Comparison of ENCODE assay signal across 20 cellular contexts in the genomic region with DNA sequence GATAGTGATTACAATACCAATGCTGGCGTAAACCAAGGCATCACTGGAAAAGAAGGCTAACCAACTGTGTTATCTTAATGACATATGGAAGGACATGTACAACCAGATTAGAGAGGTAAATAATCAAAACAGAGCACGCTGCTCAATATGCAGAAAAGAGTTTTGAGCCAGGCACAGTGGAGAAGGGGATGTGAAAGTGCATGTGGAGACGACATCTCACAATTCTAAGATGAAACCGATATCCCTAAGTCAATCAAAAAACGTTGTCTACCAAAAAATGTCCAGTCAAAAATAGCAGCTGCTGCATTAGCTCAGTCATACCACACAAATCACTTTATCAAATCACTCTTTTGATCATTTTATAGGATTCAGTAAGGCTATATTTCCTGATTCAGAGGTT.
"Had no signal": no experiment of that assay in that cellular context is flagged by ENCODE, and none has a peak within 500 bp of the region (broad histone marks: within the 10 kb centered on the region; RNA-seq: fewer than 3 reads in every experiment).

No MANE protein-coding gene starts in this region.

- H3K27ac Mint-ChIP-seq: naive thymus-derived CD4-positive, alpha-beta T cell; nephron progenitor cell; stimulated activated memory B cell treated with anti-CD40 and anti-IgM and Interleukin-4, amounts not matched to agents 10 μg/mL and 1 μg/mL and 100 μg/mL, for 72 hours; stimulated activated naive CD8-positive, alpha-beta T cell treated with anti-CD3 and anti-CD28 coated beads, Interleukin-15, Interleukin-2, amounts not matched to agents 100 ng/mL and 50 ng/mL, for 24 hours had no signal

- H3K36me3 ChIP-seq: esophagus muscularis mucosa, gastrocnemius medialis, heart right ventricle, spleen, tibial artery, upper lobe of left lung, vagina had no signal

- H3K27ac ChIP-seq: esophagus muscularis mucosa, gastrocnemius medialis, heart right ventricle, spleen, tibial artery, upper lobe of left lung, vagina had no signal

- H3K4me1 Mint-ChIP-seq: nephron progenitor cell; stimulated activated memory B cell treated with anti-CD40 and anti-IgM and Interleukin-4, amounts not matched to agents 10 μg/mL and 1 μg/mL and 100 μg/mL, for 72 hours had no signal

- H3K9me3 ChIP-seq: esophagus muscularis mucosa, gastrocnemius medialis, heart right ventricle, spleen, tibial artery, upper lobe of left lung, vagina had no signal

- H3K9me3 Mint-ChIP-seq: nephron progenitor cell; stimulated activated memory B cell treated with anti-CD40 and anti-IgM and Interleukin-4, amounts not matched to agents 10 μg/mL and 1 μg/mL and 100 μg/mL, for 72 hours; stimulated activated naive CD8-positive, alpha-beta T cell treated with anti-CD3 and anti-CD28 coated beads, Interleukin-15, Interleukin-2, amounts not matched to agents 100 ng/mL and 50 ng/mL, for 24 hours had no signal

- H3K4me3 ChIP-seq: esophagus muscularis mucosa, gastrocnemius medialis, heart right ventricle, spleen, tibial artery, upper lobe of left lung, vagina had no signal

- H3K4me1 ChIP-seq: esophagus muscularis mucosa, gastrocnemius medialis, heart right ventricle, tibial artery, vagina had no signal

- H3K4me3 Mint-ChIP-seq: naive thymus-derived CD4-positive, alpha-beta T cell; nephron progenitor cell; stimulated activated memory B cell treated with anti-CD40 and anti-IgM and Interleukin-4, amounts not matched to agents 10 μg/mL and 1 μg/mL and 100 μg/mL, for 72 hours; stimulated activated naive CD8-positive, alpha-beta T cell treated with anti-CD3 and anti-CD28 coated beads, Interleukin-15, Interleukin-2, amounts not matched to agents 100 ng/mL and 50 ng/mL, for 24 hours had no signal

- H3K27me3 ChIP-seq: esophagus muscularis mucosa, gastrocnemius medialis, tibial artery, upper lobe of left lung, vagina had no signal

- DNase-seq: effector memory CD4-positive, alpha-beta T cell; gastrocnemius medialis; heart right ventricle; hypothalamus; kidney glomerular epithelial cell; naive thymus-derived CD4-positive, alpha-beta T cell; nephron progenitor cell; spleen; stimulated activated CD4-positive, alpha-beta T cell treated with anti-CD3 and anti-CD28 coated beads, Interleukin-15, amount 100 ng/mL, for 24 hours; stimulated activated CD4-positive, alpha-beta T cell treated with anti-CD3 and anti-CD28 coated beads, Interleukin-1b, Interleukin-23, amount 100 ng/mL, for 48 hours; stimulated activated CD4-positive, alpha-beta T cell treated with anti-CD3 and anti-CD28 coated beads, Interleukin-4, amount 100 ng/mL, for 24 hours; tibial artery; upper lobe of left lung had no signal

- H3K36me3 Mint-ChIP-seq: naive thymus-derived CD4-positive, alpha-beta T cell; stimulated activated memory B cell treated with anti-CD40 and anti-IgM and Interleukin-4, amounts not matched to agents 10 μg/mL and 1 μg/mL and 100 μg/mL, for 72 hours had no signal

- ATAC-seq: gastrocnemius medialis; heart right ventricle; naive thymus-derived CD4-positive, alpha-beta T cell; sciatic nerve; stimulated activated memory B cell treated with anti-CD40 and anti-IgM and Interleukin-4, amounts not matched to agents 10 μg/mL and 1 μg/mL and 100 μg/mL, for 72 hours had no signal

- FAIRE-seq: endometrium, islet of Langerhans had no signal
